14 cellular contexts compared by ENCODE assay signal in the genomic region with DNA sequence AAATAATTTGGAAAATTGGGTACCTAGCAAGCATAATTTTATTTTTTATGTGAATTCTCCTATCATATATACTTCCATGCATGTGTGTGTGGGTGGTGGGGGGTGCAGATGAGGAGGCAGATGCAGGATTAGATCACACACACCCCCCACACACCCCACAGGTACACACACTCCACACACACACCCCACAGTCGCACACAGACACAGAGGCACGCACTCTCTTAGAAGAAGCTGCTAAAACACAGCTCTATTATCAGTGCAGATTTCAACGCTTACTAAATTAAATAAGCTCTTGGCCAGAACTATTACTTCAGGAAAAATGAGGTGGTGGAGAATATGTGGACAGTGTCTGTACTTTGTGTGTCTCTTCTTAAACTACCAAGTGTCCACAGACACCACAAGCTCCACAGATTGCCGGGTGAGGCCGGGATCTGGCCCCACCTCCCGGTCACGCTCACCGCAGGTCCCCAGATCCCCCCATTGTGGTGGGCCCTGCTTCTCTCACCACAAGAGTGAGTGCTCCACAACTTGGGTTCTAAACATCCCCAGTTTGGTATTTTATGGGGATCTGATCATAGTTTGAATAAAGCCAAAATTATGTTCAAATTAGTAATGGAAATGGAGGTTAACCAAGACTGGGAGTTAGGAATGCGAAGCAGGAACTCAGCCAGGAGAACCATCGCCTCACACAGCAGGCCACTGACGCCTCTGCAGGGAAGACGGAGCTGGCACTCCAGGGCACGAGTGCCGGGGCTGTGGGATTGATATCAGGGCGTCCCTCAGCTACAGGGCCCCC.
DNase-seq lines count a peak whose midpoint lies in the region; ATAC-seq, FAIRE-seq and TF ChIP-seq lines count a peak whose summit lies in the region.
"Had no signal": no experiment of that assay in that cellular context is flagged by ENCODE, and none has a peak within 500 bp of the region (broad histone marks: within the 10 kb centered on the region; RNA-seq: fewer than 3 reads in every experiment).

No MANE protein-coding gene starts in this region.

- no peak overlapping the region for H4K8ac ChIP-seq in mesenchymal stem cell (ENCODE audit: low read length)

- no peak overlapping the region for H2BK15ac ChIP-seq in mesenchymal stem cell (ENCODE audit: low read depth, poor library complexity, severe bottlenecking)

- no peak overlapping the region for H3K23ac ChIP-seq in mesenchymal stem cell (ENCODE audit: low read length in 2 of 2)

- no peak overlapping the region for H2AFZ ChIP-seq in mesenchymal stem cell (ENCODE audit: low read depth, low read length)

- H3K27me3 ChIP-seq in ectodermal cell (ENCODE audit: control insufficient read depth, insufficient read depth, low read length, poor library complexity, severe bottlenecking) (no peaks in the 10 kb centered on the region), mesenchymal stem cell (ENCODE audit: control insufficient read depth in 1 of 2, insufficient read depth in 1 of 2, low read length in 2 of 2) (no peaks in the 10 kb centered on the region), subcutaneous abdominal adipose tissue (ENCODE audit: control insufficient read depth in 5 of 5, insufficient read depth in 4 of 5, low read length in 5 of 5) (no peaks in the 10 kb centered on the region), adrenal gland (no peaks in the 10 kb centered on the region)
- H3K27me3 ChIP-seq: SJSA1 had no signal

- ATAC-seq in HG03457 (IDR thresholded peaks at IDR 0.05; ENCODE audit: unreplicated experiment) = no peak

- TF ChIP-seq CTCF in adrenal gland (IDR thresholded peaks at IDR 0.05) = no peak

- FAIRE-seq in HTR-8/SVneo (lab: Jason Lieb, UNC) (peak; percentile 28), GM12891 (lab: Jason Lieb, UNC) (no peak)

- H3K14ac ChIP-seq in mesenchymal stem cell (ENCODE audit: low read length in 2 of 2) = no peak overlapping the region

- TF ChIP-seq POLR2A in adrenal gland (IDR thresholded peaks at IDR 0.05) (no peak), GM12891 (IDR thresholded peaks at IDR 0.05; ENCODE audit: low read depth, low read length) (no peak)

- H3K4me2 ChIP-seq in mesenchymal stem cell (ENCODE audit: low read length, poor library complexity, severe bottlenecking) = no peak overlapping the region

- H3K9ac ChIP-seq in mesenchymal stem cell (ENCODE audit: low read length) (no peak overlapping the region), subcutaneous abdominal adipose tissue (ENCODE audit: low read length in 5 of 5) (no peak overlapping the region)

- H4K91ac ChIP-seq in mesenchymal stem cell (ENCODE audit: low read length) = no peak overlapping the region

- 77 to 78% methylated on average over 14 to 15 of the region's 15 CpGs for WGBS in ectodermal cell, 2 experiments
- WGBS in mesenchymal stem cell = 93% methylated on average over 14 of the region's 15 CpGs
- WGBS in adrenal gland, 4 donors = 79 to 88% (median 85%) methylated on average over 15 of the region's 15 CpGs

- H3K4me1 ChIP-seq in ectodermal cell (ENCODE audit: control insufficient read depth, insufficient read depth, low read length) (peaks cover 22% of the 10 kb centered on the region), mesenchymal stem cell (ENCODE audit: control insufficient read depth, insufficient read depth, low read depth, low read length) (peaks cover 34% of the 10 kb centered on the region), subcutaneous abdominal adipose tissue (ENCODE audit: control insufficient read depth in 5 of 5, insufficient read depth in 5 of 5, low read length in 5 of 5) (peaks cover 0 to 38% (median 12%) of the 10 kb centered on the region in 5 donors), adrenal gland (replicated peaks in 1 of 2) (no peaks in the 10 kb centered on the region)

- no peak overlapping the region for H2BK12ac ChIP-seq in mesenchymal stem cell (ENCODE audit: low read length in 2 of 2)

- H2BK5ac ChIP-seq in mesenchymal stem cell (ENCODE audit: low read depth, low read length, poor library complexity, severe bottlenecking) = no peak overlapping the region

- no peak overlapping the region for H3K18ac ChIP-seq in mesenchymal stem cell (ENCODE audit: low read depth in 1 of 2, low read length in 2 of 2)

- no peak overlapping the region for H3K4ac ChIP-seq in mesenchymal stem cell (ENCODE audit: low read depth in 1 of 2, low read length in 2 of 2)

- peaks cover 8% of the 10 kb centered on the region for H3K36me3 ChIP-seq in ectodermal cell (ENCODE audit: control insufficient read depth, insufficient read depth, low read length)
- peaks cover 60 to 71% of the 10 kb centered on the region in 2 experiments for H3K36me3 ChIP-seq in mesenchymal stem cell (ENCODE audit: control insufficient read depth in 1 of 2, insufficient read depth in 2 of 2, low read depth in 1 of 2, low read length in 2 of 2)
- peaks cover 6 to 80% (median 69%) of the 10 kb centered on the region in 5 donors for H3K36me3 ChIP-seq in subcutaneous abdominal adipose tissue (ENCODE audit: control insufficient read depth in 5 of 5, insufficient read depth in 5 of 5, low read length in 5 of 5)
- no peaks in the 10 kb centered on the region for H3K36me3 ChIP-seq in adrenal gland (replicated peaks in 1 of 2)

- DNase-seq in HTR-8/SVneo (ENCODE audit: insufficient read length, low spot score) (no peak), mesenchymal stem cell (no peak), adrenal gland (no peak), UCSD-AML1 (lab: John Stamatoyannopoulos, UW; ENCODE audit: unreplicated experiment) (no peak), GM12891 (ENCODE audit: insufficient read length, low spot score) (no peak)
- DNase-seq: activated naive CD4-positive, alpha-beta T cell treated with Interleukin-2 at 50 U/mL for 16 hours; MM.1S; NK-92 treated with Interleukin-12 subunit alpha and Interleukin-12 subunit beta, amount 100 ng/mL, for 24 hours; stimulated activated CD4-positive, alpha-beta T cell treated with anti-CD3 and anti-CD28 coated beads, Interleukin-2, amount 100 ng/mL, for 24 hours had no signal

- no peak overlapping the region for H2BK120ac ChIP-seq in mesenchymal stem cell (ENCODE audit: low read depth, low read length)

- H3K9me3 ChIP-seq in ectodermal cell (ENCODE audit: control insufficient read depth, low read length) (no peaks in the 10 kb centered on the region), mesenchymal stem cell (ENCODE audit: control insufficient read depth, low read length) (no peaks in the 10 kb centered on the region), subcutaneous abdominal adipose tissue (ENCODE audit: control insufficient read depth in 5 of 5, low read length in 5 of 5) (no peaks in the 10 kb centered on the region), adrenal gland (replicated peaks in 1 of 3) (no peaks in the 10 kb centered on the region)
- H3K9me3 ChIP-seq: SJSA1 had no signal

- intact Hi-C loops in adrenal gland (cut with DNase I) = no loop called here

- H3K4me3 ChIP-seq in ectodermal cell (ENCODE audit: insufficient read depth, low read depth, low read length) (no peak overlapping the region), mesenchymal stem cell (ENCODE audit: insufficient read depth in 1 of 2, low read depth in 1 of 2, low read length in 2 of 2) (no peak overlapping the region), subcutaneous abdominal adipose tissue (ENCODE audit: low read depth in 1 of 5, low read length in 5 of 5) (no peak overlapping the region), adrenal gland (no peak overlapping the region)
- H3K4me3 ChIP-seq: SJSA1 had no signal

- peaks cover 23% of the 10 kb centered on the region for H3K79me1 ChIP-seq in mesenchymal stem cell (replicated peaks; ENCODE audit: low read length, poor library complexity, severe bottlenecking)

- peak overlapping the region; percentile 91 for H2AK5ac ChIP-seq in mesenchymal stem cell (ENCODE audit: low read length, severe bottlenecking)

- peak overlapping the region; percentile 90 for H3K27ac ChIP-seq in ectodermal cell (ENCODE audit: insufficient read depth, low read depth, low read length, poor library complexity, severe bottlenecking)
- H3K27ac ChIP-seq in mesenchymal stem cell (ENCODE audit: low read length, poor library complexity, severe bottlenecking) = peak overlapping the region; percentile 72
- H3K27ac ChIP-seq in subcutaneous abdominal adipose tissue (ENCODE audit: low read depth, low read length) = peak overlapping the region; percentile 54
- H3K27ac ChIP-seq in adrenal gland = no peak overlapping the region
- H3K27ac ChIP-seq: C4-2B, SJSA1 had no signal

TF ChIP-seq in GM12891, 5 proteins besides CTCF, POLR2A, EP300 and RAD21:
- TF ChIP-seq POU2F2 (IDR thresholded peaks at IDR 0.05; ENCODE audit: low read depth, low read length) (no peak), TAF1 (IDR thresholded peaks at IDR 0.05; ENCODE audit: low read depth, low read length) (no peak), POLR2AphosphoS5 (IDR thresholded peaks at IDR 0.05; ENCODE audit: low read depth, low read length) (no peak), PAX5 (IDR thresholded peaks at IDR 0.05; ENCODE audit: insufficient read depth, low read length, severe bottlenecking) (no peak), SPI1 (IDR thresholded peaks at IDR 0.05; ENCODE audit: low read depth, low read length) (no peak)

Comparison
In these comparisons a context has a peak if more than half of its experiments do, and no peak if none do; other contexts are left out.
1. H3K27ac ChIP-seq: peak in ectodermal cell (single experiment), mesenchymal stem cell (single experiment) and subcutaneous abdominal adipose tissue (single experiment); none in adrenal gland (0 of 5).